Comparison of ENCODE assay signal across 26 cellular contexts in the genomic region with DNA sequence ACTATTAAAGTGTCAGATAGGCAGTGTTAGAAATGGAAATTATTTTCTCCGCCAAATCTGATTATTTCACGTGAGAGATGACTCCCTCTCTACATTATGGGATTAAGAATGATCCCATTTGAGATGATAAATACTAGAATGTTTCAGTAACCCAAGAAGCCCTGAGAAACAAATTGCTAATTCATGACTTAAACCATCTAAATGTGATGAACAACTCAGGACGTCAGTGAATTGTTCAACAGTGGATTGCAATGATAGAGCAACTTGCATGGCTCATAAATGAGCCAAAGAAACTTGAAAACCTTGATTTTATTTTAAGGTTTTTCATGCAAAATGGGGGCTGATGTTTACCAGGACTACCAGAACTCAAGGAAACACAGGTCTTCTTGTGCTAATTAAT.
"Had no signal": no experiment of that assay in that cellular context is flagged by ENCODE, and none has a peak within 500 bp of the region (broad histone marks: within the 10 kb centered on the region; RNA-seq: fewer than 3 reads in every experiment).

No MANE protein-coding gene starts in this region.

- H3K27me3 ChIP-seq: left lung, neutrophil, ovary, suprapubic skin, tibial artery had no signal

- DNase-seq: activated CD4-positive, alpha-beta T cell treated with anti-CD3 and anti-CD28 coated beads for 48 hours; activated CD4-positive, alpha-beta T cell treated with anti-CD3 and anti-CD28 coated beads, Interleukin-2, amount 50 U/mL, for 48 hours; activated CD8-positive, alpha-beta memory T cell treated with anti-CD3 and anti-CD28 coated beads, Interleukin-2, amount 50 U/mL, for 48 hours; activated gamma-delta T cell; activated naive CD4-positive, alpha-beta T cell treated with anti-CD3 and anti-CD28 coated beads, Interleukin-2, amount 10 ng/mL, durations not matched to agents 7 days and 5 days; activated naive CD8-positive, alpha-beta T cell treated with anti-CD3 and anti-CD28 coated beads, Interleukin-2, amount 10 ng/mL, durations not matched to agents 7 days and 5 days; activated T-cell treated with anti-CD3 and anti-CD28 coated beads, Interleukin-2, amount 50 U/mL, for 24 hours; amniotic stem cell; caudate nucleus; cortex of kidney; effector memory CD8-positive, alpha-beta T cell; erythroblast; head of caudate nucleus; kidney glomerular epithelial cell; left lung; naive B cell; nephron progenitor cell; ovary; stimulated activated CD4-positive, alpha-beta T cell treated with anti-CD3 and anti-CD28 coated beads, Interleukin-15, amount 100 ng/mL, for 24 hours; stimulated activated CD4-positive, alpha-beta T cell treated with anti-CD3 and anti-CD28 coated beads, Interleukin-2, amount 100 ng/mL, for 24 hours; stimulated activated naive CD4-positive, alpha-beta T cell; tibial artery had no signal

- H3K9me3 ChIP-seq: left lung, neutrophil, ovary, suprapubic skin, tibial artery had no signal

- H3K4me3 ChIP-seq: left lung, lung, ovary, suprapubic skin, tibial artery had no signal

- H3K36me3 ChIP-seq: left lung, neutrophil, ovary, suprapubic skin, tibial artery had no signal

- H3K27ac ChIP-seq: left lung, neutrophil, ovary, suprapubic skin, tibial artery, VCaP had no signal

- ATAC-seq: effector memory CD8-positive, alpha-beta T cell; left lung had no signal

- H3K4me1 ChIP-seq: left lung, suprapubic skin had no signal
